1 cellular context compared by ENCODE assay signal in genomic region chr10:58347967-58348366, GRCh38.
TF ChIP-seq lines count a peak whose summit lies in the region.

No MANE protein-coding gene starts in this region.

TF ChIP-seq in GM23338, 12 proteins besides CTCF, POLR2A, EP300 and RAD21 (continued from another document):
- TF ChIP-seq, protein P1, sequence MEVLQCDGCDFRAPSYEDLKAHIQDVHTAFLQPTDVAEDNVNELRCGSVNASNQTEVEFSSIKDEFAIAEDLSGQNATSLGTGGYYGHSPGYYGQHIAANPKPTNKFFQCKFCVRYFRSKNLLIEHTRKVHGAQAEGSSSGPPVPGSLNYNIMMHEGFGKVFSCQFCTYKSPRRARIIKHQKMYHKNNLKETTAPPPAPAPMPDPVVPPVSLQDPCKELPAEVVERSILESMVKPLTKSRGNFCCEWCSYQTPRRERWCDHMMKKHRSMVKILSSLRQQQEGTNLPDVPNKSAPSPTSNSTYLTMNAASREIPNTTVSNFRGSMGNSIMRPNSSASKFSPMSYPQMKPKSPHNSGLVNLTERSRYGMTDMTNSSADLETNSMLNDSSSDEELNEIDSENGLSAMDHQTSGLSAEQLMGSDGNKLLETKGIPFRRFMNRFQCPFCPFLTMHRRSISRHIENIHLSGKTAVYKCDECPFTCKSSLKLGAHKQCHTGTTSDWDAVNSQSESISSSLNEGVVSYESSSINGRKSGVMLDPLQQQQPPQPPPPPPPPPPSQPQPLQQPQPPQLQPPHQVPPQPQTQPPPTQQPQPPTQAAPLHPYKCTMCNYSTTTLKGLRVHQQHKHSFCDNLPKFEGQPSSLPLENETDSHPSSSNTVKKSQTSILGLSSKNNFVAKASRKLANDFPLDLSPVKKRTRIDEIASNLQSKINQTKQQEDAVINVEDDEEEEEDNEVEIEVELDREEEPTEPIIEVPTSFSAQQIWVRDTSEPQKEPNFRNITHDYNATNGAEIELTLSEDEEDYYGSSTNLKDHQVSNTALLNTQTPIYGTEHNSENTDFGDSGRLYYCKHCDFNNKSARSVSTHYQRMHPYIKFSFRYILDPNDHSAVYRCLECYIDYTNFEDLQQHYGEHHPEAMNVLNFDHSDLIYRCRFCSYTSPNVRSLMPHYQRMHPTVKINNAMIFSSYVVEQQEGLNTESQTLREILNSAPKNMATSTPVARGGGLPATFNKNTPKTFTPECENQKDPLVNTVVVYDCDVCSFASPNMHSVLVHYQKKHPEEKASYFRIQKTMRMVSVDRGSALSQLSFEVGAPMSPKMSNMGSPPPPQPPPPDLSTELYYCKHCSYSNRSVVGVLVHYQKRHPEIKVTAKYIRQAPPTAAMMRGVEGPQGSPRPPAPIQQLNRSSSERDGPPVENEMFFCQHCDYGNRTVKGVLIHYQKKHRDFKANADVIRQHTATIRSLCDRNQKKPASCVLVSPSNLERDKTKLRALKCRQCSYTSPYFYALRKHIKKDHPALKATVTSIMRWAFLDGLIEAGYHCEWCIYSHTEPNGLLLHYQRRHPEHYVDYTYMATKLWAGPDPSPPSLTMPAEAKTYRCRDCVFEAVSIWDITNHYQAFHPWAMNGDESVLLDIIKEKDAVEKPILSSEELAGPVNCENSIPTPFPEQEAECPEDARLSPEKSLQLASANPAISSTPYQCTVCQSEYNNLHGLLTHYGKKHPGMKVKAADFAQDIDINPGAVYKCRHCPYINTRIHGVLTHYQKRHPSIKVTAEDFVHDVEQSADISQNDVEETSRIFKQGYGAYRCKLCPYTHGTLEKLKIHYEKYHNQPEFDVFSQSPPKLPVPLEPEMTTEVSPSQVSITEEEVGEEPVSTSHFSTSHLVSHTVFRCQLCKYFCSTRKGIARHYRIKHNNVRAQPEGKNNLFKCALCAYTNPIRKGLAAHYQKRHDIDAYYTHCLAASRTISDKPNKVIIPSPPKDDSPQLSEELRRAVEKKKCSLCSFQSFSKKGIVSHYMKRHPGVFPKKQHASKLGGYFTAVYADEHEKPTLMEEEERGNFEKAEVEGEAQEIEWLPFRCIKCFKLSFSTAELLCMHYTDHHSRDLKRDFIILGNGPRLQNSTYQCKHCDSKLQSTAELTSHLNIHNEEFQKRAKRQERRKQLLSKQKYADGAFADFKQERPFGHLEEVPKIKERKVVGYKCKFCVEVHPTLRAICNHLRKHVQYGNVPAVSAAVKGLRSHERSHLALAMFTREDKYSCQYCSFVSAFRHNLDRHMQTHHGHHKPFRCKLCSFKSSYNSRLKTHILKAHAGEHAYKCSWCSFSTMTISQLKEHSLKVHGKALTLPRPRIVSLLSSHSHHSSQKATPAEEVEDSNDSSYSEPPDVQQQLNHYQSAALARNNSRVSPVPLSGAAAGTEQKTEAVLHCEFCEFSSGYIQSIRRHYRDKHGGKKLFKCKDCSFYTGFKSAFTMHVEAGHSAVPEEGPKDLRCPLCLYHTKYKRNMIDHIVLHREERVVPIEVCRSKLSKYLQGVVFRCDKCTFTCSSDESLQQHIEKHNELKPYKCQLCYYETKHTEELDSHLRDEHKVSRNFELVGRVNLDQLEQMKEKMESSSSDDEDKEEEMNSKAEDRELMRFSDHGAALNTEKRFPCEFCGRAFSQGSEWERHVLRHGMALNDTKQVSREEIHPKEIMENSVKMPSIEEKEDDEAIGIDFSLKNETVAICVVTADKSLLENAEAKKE (CRISPR knock-in tag; IDR thresholded peaks at IDR 0.05) = no peak
- no peak for TF ChIP-seq REST (IDR thresholded peaks at IDR 0.05; ENCODE audit: unreplicated experiment)
- no peak for TF ChIP-seq STAT1 (IDR thresholded peaks at IDR 0.05; ENCODE audit: unreplicated experiment)
- TF ChIP-seq NANOG (IDR thresholded peaks at IDR 0.05; ENCODE audit: borderline replicate concordance) = no peak
